Comparison of ENCODE assay signal across 24 cellular contexts in genomic region chrX:150805736-150806135, GRCh38.
"Had no signal": no experiment of that assay in that cellular context is flagged by ENCODE, and none has a peak within 500 bp of the region (broad histone marks: within the 10 kb centered on the region; RNA-seq: fewer than 3 reads in every experiment).

No MANE protein-coding gene starts in this region.

- H3K27ac ChIP-seq: gastrocnemius medialis, heart right ventricle, left ventricle myocardium inferior, lower lobe of right lung, right atrium auricular region, sigmoid colon, tibial artery, upper lobe of left lung, uterus had no signal

- ATAC-seq: gastrocnemius medialis; heart right ventricle; left cardiac atrium; lower lobe of right lung; stimulated activated memory B cell treated with anti-CD40 and anti-IgM and Interleukin-4, amounts not matched to agents 10 μg/mL and 1 μg/mL and 100 μg/mL, for 72 hours had no signal

- H3K9me3 ChIP-seq: gastrocnemius medialis, heart right ventricle, left ventricle myocardium inferior, lower lobe of right lung, right atrium auricular region, sigmoid colon, tibial artery, upper lobe of left lung, uterus had no signal

- H3K4me3 Mint-ChIP-seq: endodermal cell; naive B cell; nephron; stimulated activated memory B cell treated with anti-CD40 and anti-IgM and Interleukin-4, amounts not matched to agents 10 μg/mL and 1 μg/mL and 100 μg/mL, for 72 hours; stimulated activated naive CD8-positive, alpha-beta T cell treated with anti-CD3 and anti-CD28 coated beads, Interleukin-15, Interleukin-2, amounts not matched to agents 100 ng/mL and 50 ng/mL, for 24 hours had no signal

- H3K4me1 Mint-ChIP-seq: naive B cell; nephron; stimulated activated memory B cell treated with anti-CD40 and anti-IgM and Interleukin-4, amounts not matched to agents 10 μg/mL and 1 μg/mL and 100 μg/mL, for 72 hours had no signal

- H3K4me3 ChIP-seq: gastrocnemius medialis, heart right ventricle, left ventricle myocardium inferior, lower lobe of right lung, right atrium auricular region, sigmoid colon, tibial artery, upper lobe of left lung, uterus had no signal

- H3K27me3 ChIP-seq: gastrocnemius medialis, heart right ventricle, right atrium auricular region, sigmoid colon, tibial artery, upper lobe of left lung, uterus had no signal

- H3K36me3 ChIP-seq: gastrocnemius medialis, left ventricle myocardium inferior, lower lobe of right lung, right atrium auricular region, sigmoid colon, upper lobe of left lung, uterus had no signal

- FAIRE-seq: colon, endothelial cell of umbilical vein, kidney had no signal

- H3K4me1 ChIP-seq: gastrocnemius medialis, heart right ventricle, left ventricle myocardium inferior, lower lobe of right lung, right atrium auricular region, sigmoid colon, tibial artery, upper lobe of left lung, uterus had no signal

- H3K27ac Mint-ChIP-seq: endodermal cell; naive B cell; nephron; stimulated activated memory B cell treated with anti-CD40 and anti-IgM and Interleukin-4, amounts not matched to agents 10 μg/mL and 1 μg/mL and 100 μg/mL, for 72 hours; stimulated activated naive CD8-positive, alpha-beta T cell treated with anti-CD3 and anti-CD28 coated beads, Interleukin-15, Interleukin-2, amounts not matched to agents 100 ng/mL and 50 ng/mL, for 24 hours had no signal

- DNase-seq: dermis blood vessel endothelial cell; effector CD4-positive, alpha-beta T cell; endodermal cell; erythroblast; gastrocnemius medialis; heart right ventricle; kidney; left cardiac atrium; left ventricle myocardium inferior; lower lobe of right lung; mesendoderm; naive B cell; sigmoid colon; stimulated activated CD4-positive, alpha-beta T cell treated with anti-CD3 and anti-CD28 coated beads, Interleukin-4, amount 100 ng/mL, for 1 hour; stimulated activated CD8-positive, alpha-beta memory T cell treated with anti-CD3 and anti-CD28 coated beads, Interleukin-4, amount 100 ng/mL, for 48 hours; tibial artery; upper lobe of left lung; uterus had no signal

- H3K9me3 Mint-ChIP-seq: stimulated activated naive CD8-positive, alpha-beta T cell treated with anti-CD3 and anti-CD28 coated beads, Interleukin-15, Interleukin-2, amounts not matched to agents 100 ng/mL and 50 ng/mL, for 24 hours had no signal

- H3K27me3 Mint-ChIP-seq: naive B cell; stimulated activated memory B cell treated with anti-CD40 and anti-IgM and Interleukin-4, amounts not matched to agents 10 μg/mL and 1 μg/mL and 100 μg/mL, for 72 hours; stimulated activated naive CD8-positive, alpha-beta T cell treated with anti-CD3 and anti-CD28 coated beads, Interleukin-15, Interleukin-2, amounts not matched to agents 100 ng/mL and 50 ng/mL, for 24 hours had no signal
